33 cellular contexts compared by ENCODE assay signal in the genomic region with DNA sequence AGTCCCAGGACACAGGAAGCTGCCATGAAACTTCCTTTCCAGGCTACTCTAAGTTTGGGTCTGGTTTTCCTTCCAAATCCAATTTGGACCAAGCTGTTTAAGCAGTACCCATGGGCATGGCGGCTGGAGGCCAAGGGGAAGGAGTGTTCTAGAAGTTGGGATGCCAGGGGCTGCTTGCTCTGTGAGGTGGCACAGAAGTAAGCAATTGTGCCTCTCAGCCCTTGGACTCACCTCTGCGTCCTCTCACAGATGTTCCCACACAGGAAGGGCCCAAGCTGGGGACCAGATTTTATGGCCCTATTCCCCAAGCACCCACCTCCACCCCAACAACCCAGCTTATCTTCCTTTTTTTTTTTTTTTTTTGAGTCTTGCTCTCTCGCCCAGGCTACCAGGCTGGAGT. TPM values are rescaled to one million over a fixed set of nuclear protein-coding genes. Genes with fewer than 3 reads are reported as not detected.
"Had no signal": no experiment of that assay in that cellular context is flagged by ENCODE, and none has a peak within 500 bp of the region (broad histone marks: within the 10 kb centered on the region; RNA-seq: fewer than 3 reads in every experiment).

No MANE protein-coding gene starts in this region.

- H2AFZ ChIP-seq: neural progenitor cell had no signal

- H3K9me3 ChIP-seq: neutrophil, pancreas, psoas muscle, spleen, thoracic aorta, thyroid gland, tibial nerve, upper lobe of left lung, vagina had no signal

- H3K27me3 ChIP-seq: neutrophil, pancreas, thyroid gland, vagina had no signal

- DNase-seq: naive thymus-derived CD4-positive, alpha-beta T cell; natural killer cell; nucleus accumbens; psoas muscle; right cardiac atrium; spleen; stimulated activated CD4-positive, alpha-beta T cell treated with anti-CD3 and anti-CD28 coated beads, Interleukin-12 subunit alpha, Interleukin-12 subunit beta, amount 100 ng/mL, for 4 hours; stimulated activated CD4-positive, alpha-beta T cell treated with anti-CD3 and anti-CD28 coated beads, Interleukin-1b, Interleukin-23, amount 100 ng/mL, for 48 hours; stimulated activated CD4-positive, alpha-beta T cell treated with anti-CD3 and anti-CD28 coated beads, Interleukin-4, amount 100 ng/mL, for 1 hour; stimulated activated CD4-positive, alpha-beta T cell treated with anti-CD3 and anti-CD28 coated beads, Interleukin-4, amount 100 ng/mL, for 4 hours; stimulated activated CD8-positive, alpha-beta memory T cell treated with anti-CD3 and anti-CD28 coated beads, Interleukin-4, amount 100 ng/mL, for 48 hours; stimulated activated naive CD4-positive, alpha-beta T cell; stimulated activated naive CD8-positive, alpha-beta T cell treated with anti-CD3 and anti-CD28 coated beads, Interleukin-15, amount 100 ng/mL, for 72 hours; stimulated activated naive CD8-positive, alpha-beta T cell treated with anti-CD3 and anti-CD28 coated beads, Interleukin-15, Interleukin-2, amounts not matched to agents 100 U/mL and 50 U/mL, for 24 hours; trophoblast cell; upper lobe of left lung had no signal

- H3K4me2 ChIP-seq: neural progenitor cell, smooth muscle cell had no signal

- FAIRE-seq: pancreas, urothelium cell line had no signal

- H3K9ac ChIP-seq: neural progenitor cell had no signal

- H3K36me3 ChIP-seq: neural progenitor cell, neutrophil, pancreas, spleen, thoracic aorta, thyroid gland, tibial nerve, upper lobe of left lung, vagina had no signal

- H3K27ac ChIP-seq: neural progenitor cell, pancreas, psoas muscle, skin epidermis, spleen, thoracic aorta, thyroid gland, tibial nerve, upper lobe of left lung, vagina had no signal

- H3K4me3 ChIP-seq: neural progenitor cell, pancreas, psoas muscle, skin epidermis, smooth muscle cell, spleen, thoracic aorta, thyroid gland, tibial nerve, upper lobe of left lung, vagina had no signal

- ATAC-seq: naive thymus-derived CD4-positive, alpha-beta T cell; natural killer cell; pancreas; psoas muscle; right cardiac atrium; sciatic nerve; stimulated activated memory B cell treated with anti-CD40 and anti-IgM and Interleukin-4, amounts not matched to agents 10 μg/mL and 1 μg/mL and 100 μg/mL, for 72 hours; stimulated activated naive CD8-positive, alpha-beta T cell treated with anti-CD3 and anti-CD28 coated beads, Interleukin-15, amount 100 ng/mL, for 72 hours; stimulated activated naive CD8-positive, alpha-beta T cell treated with anti-CD3 and anti-CD28 coated beads, Interleukin-15, Interleukin-2, amounts not matched to agents 100 U/mL and 50 U/mL, for 24 hours had no signal

RNA-seq across cellular contexts. Expression of a gene that starts 47.5 kb away (rescaled TPM):
- total RNA-seq: naive thymus-derived CD4-positive, alpha-beta T cell; natural killer cell; omental fat pad; osteocyte; progenitor cell of endocrine pancreas; psoas muscle; renal cortical epithelial cell; smooth muscle cell; thoracic aorta; tibial nerve; vagina had no signal
- polyA plus RNA-seq: naive thymus-derived CD4-positive, alpha-beta T cell; neural cell; smooth muscle cell had no signal
